ENCODE assay signal across 1 cellular context in genomic region chr2:241274127-241274526, GRCh38.
TF ChIP-seq lines count a peak whose summit lies in the region.

No MANE protein-coding gene starts in this region.

TF ChIP-seq in H1, 55 proteins besides CTCF, POLR2A, EP300 and RAD21 (continued from another document):
- TF ChIP-seq, protein P1, sequence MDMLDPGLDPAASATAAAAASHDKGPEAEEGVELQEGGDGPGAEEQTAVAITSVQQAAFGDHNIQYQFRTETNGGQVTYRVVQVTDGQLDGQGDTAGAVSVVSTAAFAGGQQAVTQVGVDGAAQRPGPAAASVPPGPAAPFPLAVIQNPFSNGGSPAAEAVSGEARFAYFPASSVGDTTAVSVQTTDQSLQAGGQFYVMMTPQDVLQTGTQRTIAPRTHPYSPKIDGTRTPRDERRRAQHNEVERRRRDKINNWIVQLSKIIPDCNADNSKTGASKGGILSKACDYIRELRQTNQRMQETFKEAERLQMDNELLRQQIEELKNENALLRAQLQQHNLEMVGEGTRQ (IDR thresholded peaks at IDR 0.05; ENCODE audit: low read length), result no peak
- TF ChIP-seq ASH2L (IDR thresholded peaks at IDR 0.05; ENCODE audit: low read length) (no peak), FOSL1 (IDR thresholded peaks at IDR 0.05; ENCODE audit: insufficient read depth, low read depth, low read length) (no peak), CREB1 (IDR thresholded peaks at IDR 0.05) (no peak), CBX5 (IDR thresholded peaks at IDR 0.05; ENCODE audit: low read depth, low read length) (no peak), NRF1 (IDR thresholded peaks at IDR 0.05; ENCODE audit: low read depth, low read length) (no peak), TEAD4 (IDR thresholded peaks at IDR 0.05; ENCODE audit: low read depth, low read length) (no peak), POLR2AphosphoS5 (IDR thresholded peaks at IDR 0.05; ENCODE audit: low read depth, low read length) (no peak)
